In the genomic region with DNA sequence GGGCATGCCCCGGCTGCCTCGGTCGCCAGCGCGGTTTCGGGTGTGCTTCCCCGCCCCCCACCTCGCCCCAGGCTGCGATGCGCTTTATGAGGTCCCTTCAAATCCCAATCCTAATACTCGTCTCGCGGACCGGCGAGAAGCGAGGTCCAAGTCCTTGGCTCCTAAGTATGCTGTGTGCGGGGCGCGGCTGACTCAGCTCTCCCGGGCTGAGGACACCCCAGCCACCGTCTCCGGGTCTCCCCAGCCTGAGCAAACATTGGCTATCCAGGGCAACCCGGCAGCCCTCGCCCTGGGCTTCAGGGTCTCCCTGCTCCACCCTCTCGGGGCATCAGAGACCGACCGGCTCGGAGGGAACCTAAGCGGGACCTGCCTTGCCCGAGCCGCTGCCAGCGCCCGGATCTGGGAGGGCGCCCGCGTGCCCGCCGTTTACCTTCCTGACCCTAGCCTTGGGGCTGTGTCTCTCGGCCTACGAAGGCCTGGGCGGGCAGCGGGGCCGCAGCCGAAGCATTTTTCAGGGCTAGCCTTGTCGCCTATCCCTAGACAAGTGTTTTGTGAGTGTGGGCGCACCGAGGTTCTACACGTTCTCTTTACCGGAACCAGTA, we compare ENCODE assay signal across 8 cellular contexts. TPM values are rescaled to one million over a fixed set of nuclear protein-coding genes. Genes with fewer than 3 reads are reported as not detected.
DNase-seq lines count a peak whose midpoint lies in the region; ATAC-seq and TF ChIP-seq lines count a peak whose summit lies in the region.

No MANE protein-coding gene starts in this region.

- H3K4me1 Mint-ChIP-seq in stimulated activated naive B cell treated with anti-CD40 and anti-IgM and Interleukin-4, amounts not matched to agents 10 μg/mL and 1 μg/mL and 100 μg/mL, for 72 hours: peaks cover 36 to 58% of the 10 kb centered on the region in 2 donors

- H3K9me3 Mint-ChIP-seq in stimulated activated naive B cell treated with anti-CD40 and anti-IgM and Interleukin-4, amounts not matched to agents 10 μg/mL and 1 μg/mL and 100 μg/mL, for 72 hours: no peaks in the 10 kb centered on the region

- peaks cover 3% of the 10 kb centered on the region for H3K9me3 ChIP-seq in KOPT-K1 (ENCODE audit: insufficient read depth, low read length, poor library complexity, severe bottlenecking)

- TF ChIP-seq CTCF in AG09309 (IDR thresholded peaks at IDR 0.05; ENCODE audit: control insufficient read depth, insufficient read depth, low read depth, low read length, missing control alignments) (no peak), dorsolateral prefrontal cortex (IDR thresholded peaks at IDR 0.05 in 54 of 56, conservative IDR thresholded peaks at IDR 0.05 in 2 of 56; ENCODE audit: low read depth in 1 of 56, partially characterized antibody in 56 of 56) (peak in 5 of 56 donors; percentile 9 to 18 (median 10)), lower leg skin (IDR thresholded peaks at IDR 0.05) (no peak)

- peaks cover 40% of the 10 kb centered on the region for H3K36me3 ChIP-seq in KOPT-K1 (ENCODE audit: insufficient read depth, low read length)

- H3K4me3 Mint-ChIP-seq in stimulated activated naive B cell treated with anti-CD40 and anti-IgM and Interleukin-4, amounts not matched to agents 10 μg/mL and 1 μg/mL and 100 μg/mL, for 72 hours: peak overlapping the region; percentile 88 to 95

- H3K36me3 Mint-ChIP-seq in stimulated activated naive B cell treated with anti-CD40 and anti-IgM and Interleukin-4, amounts not matched to agents 10 μg/mL and 1 μg/mL and 100 μg/mL, for 72 hours: peaks cover 31 to 40% of the 10 kb centered on the region in 2 donors

- H3K27ac Mint-ChIP-seq in stimulated activated naive B cell treated with anti-CD40 and anti-IgM and Interleukin-4, amounts not matched to agents 10 μg/mL and 1 μg/mL and 100 μg/mL, for 72 hours: peak overlapping the region; percentile 94

- H3K27ac ChIP-seq in KOPT-K1 (ENCODE audit: low read depth, low read length, poor library complexity, severe bottlenecking): peak overlapping the region; percentile 87
- H3K27ac ChIP-seq in dorsolateral prefrontal cortex: peak overlapping the region; percentile 92 to 100 (median 98)

- TF ChIP-seq POLR2A in lower leg skin (IDR thresholded peaks at IDR 0.05): no peak

- peak overlapping the region; percentile 46 for H3K4me3 ChIP-seq in AG09309 (ENCODE audit: control insufficient read depth, low read depth, low read length)
- peak overlapping the region; percentile 62 to 97 (median 89) for H3K4me3 ChIP-seq in dorsolateral prefrontal cortex
- H3K4me3 ChIP-seq in lower leg skin (ENCODE audit: low read depth, poor library complexity, severe bottlenecking): peak overlapping the region; percentile 91

- DNase-seq in AG09309 (ENCODE audit: low read depth) (no peak), dorsolateral prefrontal cortex (peak in 9 of 10 donors; percentile 51 to 72 (median 61)), lower leg skin (ENCODE audit: low spot score in 2 of 2) (peak; percentile 34 to 92), NCI-H187 (lab: John Stamatoyannopoulos, UW) (no peak)
- peak; percentile 33 for DNase-seq in activated CD4-positive, alpha-beta T cell treated with anti-CD3 and anti-CD28 coated beads for 1 hour
- DNase-seq in stimulated activated naive B cell treated with anti-CD40 and anti-IgM and Interleukin-4, amounts not matched to agents 10 μg/mL and 1 μg/mL and 100 μg/mL, for 72 hours: no peak

- 0% methylated on average over 34 to 47 of the region's 49 CpGs for WGBS in lower leg skin, 2 donors

- ATAC-seq in GM18909 (IDR thresholded peaks at IDR 0.05; ENCODE audit: poor library complexity, unreplicated experiment): peak; percentile 27
- peak; percentile 30 to 38 for ATAC-seq in stimulated activated naive B cell treated with anti-CD40 and anti-IgM and Interleukin-4, amounts not matched to agents 10 μg/mL and 1 μg/mL and 100 μg/mL, for 72 hours (replicated peaks)

- H3K27me3 ChIP-seq in dorsolateral prefrontal cortex: no peaks in the 10 kb centered on the region

- intact Hi-C loops in dorsolateral prefrontal cortex (cut with DNase I): loop anchor here (1.0 to 10.0 kb wide), 9 partner anchors 35 to 331 kb away; a partner anchor contains a TSS
- intact Hi-C loops in lower leg skin (cut with DNase I; ENCODE audit: low total_unique reads): loop anchor here (10.0 kb wide), 1 partner anchor 87 kb away; no protein-coding TSS in a partner anchor

- no peaks in the 10 kb centered on the region for H3K27me3 Mint-ChIP-seq in stimulated activated naive B cell treated with anti-CD40 and anti-IgM and Interleukin-4, amounts not matched to agents 10 μg/mL and 1 μg/mL and 100 μg/mL, for 72 hours

RNA-seq across cellular contexts. Expression of a gene that starts 1.2 kb away (rescaled TPM):
- total RNA-seq in dorsolateral prefrontal cortex: 100 to 1,000 TPM in 108 of 120 experiments, 10 to 100 TPM in 12; 68.5 to 431 (median 142) TPM
- 10 to 100 TPM; 39.3 to 57.2 (median 44.1) TPM for total RNA-seq in lower leg skin

Comparison
In these comparisons a context has a peak if more than half of its experiments do, and no peak if none do; other contexts are left out.
1. DNase-seq: peak in activated CD4-positive, alpha-beta T cell treated with anti-CD3 and anti-CD28 coated beads for 1 hour (single experiment), dorsolateral prefrontal cortex (9 of 10) and lower leg skin (2 of 2); none in AG09309 (single experiment), stimulated activated naive B cell treated with anti-CD40 and anti-IgM and Interleukin-4, amounts not matched to agents 10 μg/mL and 1 μg/mL and 100 μg/mL, for 72 hours (single experiment) and NCI-H187 (0 of 2).
2. Peak in every context shown above with its lines, with median percentiles within 50 percentile points of each other: H3K4me3 ChIP-seq.